ENCODE assay signal across 27 cellular contexts in the genomic region with DNA sequence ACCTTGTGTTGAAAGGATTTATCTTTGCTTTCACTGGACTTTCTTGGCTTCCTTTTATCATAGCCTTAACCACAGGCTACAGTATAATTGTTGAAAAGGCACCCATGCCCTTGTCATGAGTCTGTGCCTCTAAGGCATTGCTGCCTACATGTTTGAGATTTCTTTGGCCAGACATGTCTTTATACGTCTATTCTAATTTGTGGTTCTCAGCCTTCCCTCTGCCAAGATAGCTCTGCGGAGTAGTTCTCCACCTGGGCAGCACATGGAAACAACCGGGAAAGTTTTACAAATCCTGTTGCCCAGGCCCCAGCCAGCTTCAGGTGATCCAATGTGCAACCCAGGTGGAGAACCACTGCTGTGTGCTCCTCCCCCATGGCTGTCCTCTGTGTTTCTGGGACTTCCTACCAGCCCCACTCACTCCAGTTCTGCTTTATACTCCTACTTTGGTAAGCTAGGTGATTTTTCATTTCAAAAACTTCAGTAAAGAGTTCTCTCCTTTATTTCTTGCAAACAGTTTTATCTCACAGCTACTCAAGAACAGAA.
DNase-seq lines count a peak whose midpoint lies in the region; ATAC-seq, FAIRE-seq and TF ChIP-seq lines count a peak whose summit lies in the region.
"Had no signal": no experiment of that assay in that cellular context is flagged by ENCODE, and none has a peak within 500 bp of the region (broad histone marks: within the 10 kb centered on the region; RNA-seq: fewer than 3 reads in every experiment).

No MANE protein-coding gene starts in this region.

- 92 to 98% methylated on average over 3 of the region's 3 CpGs for WGBS in sigmoid colon, 2 donors

- no peak overlapping the region for H3K4me3 ChIP-seq in AG10803 (ENCODE audit: low read length)
- no peak overlapping the region for H3K4me3 ChIP-seq in bronchial epithelial cell (ENCODE audit: low read depth, low read length)
- H3K4me3 ChIP-seq in sigmoid colon = no peak overlapping the region
- H3K4me3 ChIP-seq: BLaER1, lower lobe of right lung had no signal

- DNase-seq in AG10803 (ENCODE audit: low read depth) (peak; percentile 48), NCI-H226 (peak; percentile 89), bronchial epithelial cell (ENCODE audit: low read depth) (peak; percentile 93), islet precursor cell (peak; percentile 69), NCI-H82 (lab: John Stamatoyannopoulos, UW) (no peak), sigmoid colon (no peak)
- DNase-seq in stimulated activated CD4-positive, alpha-beta T cell treated with anti-CD3 and anti-CD28 coated beads, Interleukin-4, amount 100 ng/mL, for 1 hour = no peak
- DNase-seq: activated CD4-positive, alpha-beta memory T cell treated with anti-CD3 and anti-CD28 coated beads for 36 hours; activated effector memory CD4-positive, alpha-beta T cell treated with anti-CD3 and anti-CD28 coated beads, Interleukin-2, amount 50 U/mL, for 16 hours; brain microvascular endothelial cell; Caco-2; DMS79; effector memory CD8-positive, alpha-beta T cell; glutamatergic neuron; H7; kidney glomerular epithelial cell; lower lobe of right lung; NCI-H1417; NCI-H2081; NCI-H345; nephron progenitor cell; SIG-M5 had no signal

- H3K36me3 ChIP-seq in bronchial epithelial cell (ENCODE audit: control insufficient read depth, insufficient read depth, low read length) (no peaks in the 10 kb centered on the region), sigmoid colon (no peaks in the 10 kb centered on the region)
- H3K36me3 ChIP-seq: BLaER1, brain microvascular endothelial cell, lower lobe of right lung had no signal

- peaks cover 0 to 4% (median 1%) of the 10 kb centered on the region in 4 donors for H3K9me3 ChIP-seq in sigmoid colon

- no peak overlapping the region for H3K27ac ChIP-seq in sigmoid colon
- H3K27ac ChIP-seq: BLaER1, brain microvascular endothelial cell, lower lobe of right lung had no signal

- H3K4me1 ChIP-seq in sigmoid colon = peaks cover 0 to 11% (median 5%) of the 10 kb centered on the region in 4 donors
- H3K4me1 ChIP-seq: BLaER1, lower lobe of right lung had no signal

- no peak for TF ChIP-seq POLR2A in sigmoid colon (IDR thresholded peaks at IDR 0.05)

- FAIRE-seq in bronchial epithelial cell (lab: Jason Lieb, UNC) = peak; percentile 72
- FAIRE-seq: A204.1, colon, GM12892 had no signal

- H3K27me3 ChIP-seq in bronchial epithelial cell (ENCODE audit: control insufficient read depth, insufficient read depth, low read length) = no peaks in the 10 kb centered on the region
- H3K27me3 ChIP-seq in sigmoid colon = no peaks in the 10 kb centered on the region
- H3K27me3 ChIP-seq: BLaER1, brain microvascular endothelial cell had no signal

- no peak for TF ChIP-seq EP300 in sigmoid colon (IDR thresholded peaks at IDR 0.05)

- no peak for ATAC-seq in HG03460 (IDR thresholded peaks at IDR 0.05; ENCODE audit: unreplicated experiment)
- ATAC-seq: effector memory CD8-positive, alpha-beta T cell; lower lobe of right lung had no signal

- no peak for TF ChIP-seq CTCF in AG10803 (conservative IDR thresholded peaks at IDR 0.05; ENCODE audit: low read length)
- TF ChIP-seq CTCF in bronchial epithelial cell (IDR thresholded peaks at IDR 0.05; ENCODE audit: insufficient read depth, low read length, severe bottlenecking) = no peak
- TF ChIP-seq CTCF in sigmoid colon (IDR thresholded peaks at IDR 0.05) = no peak

- intact Hi-C loops in sigmoid colon (cut with DNase I) = no loop called here

Comparison
In these comparisons a context has a peak if more than half of its experiments do, and no peak if none do; other contexts are left out.
1. DNase-seq: peak in AG10803 (single experiment), NCI-H226 (single experiment), bronchial epithelial cell (single experiment) and islet precursor cell (single experiment); none in NCI-H82 (single experiment), stimulated activated CD4-positive, alpha-beta T cell treated with anti-CD3 and anti-CD28 coated beads, Interleukin-4, amount 100 ng/mL, for 1 hour (single experiment) and sigmoid colon (single experiment).